ENCODE assay signal across 16 cellular contexts in genomic region chr3:50112462-50112861, GRCh38. TPM values are rescaled to one million over a fixed set of nuclear protein-coding genes. Genes with fewer than 3 reads are reported as not detected.
DNase-seq lines count a peak whose midpoint lies in the region; ATAC-seq and TF ChIP-seq lines count a peak whose summit lies in the region.
"Had no signal": no experiment of that assay in that cellular context is flagged by ENCODE, and none has a peak within 500 bp of the region (broad histone marks: within the 10 kb centered on the region; RNA-seq: fewer than 3 reads in every experiment).

No MANE protein-coding gene starts in this region.

- H3K27ac Mint-ChIP-seq in activated CD8-positive, alpha-beta memory T cell treated with anti-CD3 and anti-CD28 coated beads, Interleukin-2, amount 10 ng/mL, durations not matched to agents 7 days and 5 days = peak overlapping the region; percentile 19
- H3K27ac Mint-ChIP-seq: activated CD8-positive, alpha-beta T cell treated with anti-CD3 and anti-CD28 coated beads for 36 hours; type B pancreatic cell had no signal

- peaks cover 74% of the 10 kb centered on the region for H3K36me3 Mint-ChIP-seq in activated CD8-positive, alpha-beta memory T cell treated with anti-CD3 and anti-CD28 coated beads, Interleukin-2, amount 10 ng/mL, durations not matched to agents 7 days and 5 days

- H3K4me1 Mint-ChIP-seq in activated CD8-positive, alpha-beta memory T cell treated with anti-CD3 and anti-CD28 coated beads, Interleukin-2, amount 10 ng/mL, durations not matched to agents 7 days and 5 days = peaks cover 3% of the 10 kb centered on the region

- no peaks in the 10 kb centered on the region for H3K9me3 ChIP-seq in heart left ventricle
- H3K9me3 ChIP-seq in psoas muscle = no peaks in the 10 kb centered on the region
- no peaks in the 10 kb centered on the region for H3K9me3 ChIP-seq in aorta (ENCODE audit: control insufficient read depth, low read length)

- TF ChIP-seq POLR2A in heart left ventricle (IDR thresholded peaks at IDR 0.05) = no peak

- H3K36me3 ChIP-seq in heart left ventricle = peaks cover 14 to 100% (median 100%) of the 10 kb centered on the region in 9 donors
- peaks cover 33 to 100% of the 10 kb centered on the region in 2 donors for H3K36me3 ChIP-seq in psoas muscle (ENCODE audit: insufficient read depth in 1 of 2, low read depth in 1 of 2)
- H3K36me3 ChIP-seq in aorta (ENCODE audit: control insufficient read depth in 1 of 2, insufficient read depth in 2 of 2, low read length in 1 of 2) = peaks cover 17 to 24% of the 10 kb centered on the region in 2 donors

- H3K27me3 Mint-ChIP-seq in activated CD8-positive, alpha-beta memory T cell treated with anti-CD3 and anti-CD28 coated beads, Interleukin-2, amount 10 ng/mL, durations not matched to agents 7 days and 5 days = no peaks in the 10 kb centered on the region
- H3K27me3 Mint-ChIP-seq: activated CD8-positive, alpha-beta T cell treated with anti-CD3 and anti-CD28 coated beads for 36 hours; type B pancreatic cell had no signal

- ATAC-seq in activated CD8-positive, alpha-beta memory T cell treated with anti-CD3 and anti-CD28 coated beads, Interleukin-2, amount 10 ng/mL, durations not matched to agents 7 days and 5 days = no peak
- ATAC-seq in heart left ventricle (peak; percentile 73 to 79 (median 78)), psoas muscle (peak; percentile 75 to 84 (median 82)), aorta (ENCODE audit: low FRiP score) (no peak)
- ATAC-seq: activated CD8-positive, alpha-beta T cell treated with anti-CD3 and anti-CD28 coated beads for 36 hours had no signal

- TF ChIP-seq CTCF in heart left ventricle (IDR thresholded peaks at IDR 0.05) (no peak), psoas muscle (IDR thresholded peaks at IDR 0.05) (no peak)

- H3K4me3 Mint-ChIP-seq in activated CD8-positive, alpha-beta memory T cell treated with anti-CD3 and anti-CD28 coated beads, Interleukin-2, amount 10 ng/mL, durations not matched to agents 7 days and 5 days = no peak overlapping the region
- H3K4me3 Mint-ChIP-seq: activated CD8-positive, alpha-beta T cell treated with anti-CD3 and anti-CD28 coated beads for 36 hours; type B pancreatic cell had no signal

- WGBS in heart left ventricle, 4 donors = 74 to 89% (median 88%) methylated on average over 3 of the region's 3 CpGs
- 32 to 45% (median 39%) methylated on average over 3 of the region's 3 CpGs for WGBS in psoas muscle, 3 donors
- WGBS in aorta, 2 donors = 83 to 89% methylated on average over 2 to 3 of the region's 3 CpGs

- no peaks in the 10 kb centered on the region for H3K27me3 ChIP-seq in heart left ventricle
- no peaks in the 10 kb centered on the region for H3K27me3 ChIP-seq in psoas muscle (ENCODE audit: insufficient read depth in 3 of 3, low read length in 2 of 3)
- no peaks in the 10 kb centered on the region for H3K27me3 ChIP-seq in aorta (ENCODE audit: control insufficient read depth in 1 of 2, insufficient read depth in 2 of 2, low read length in 1 of 2)

- DNase-seq in activated CD8-positive, alpha-beta memory T cell treated with anti-CD3 and anti-CD28 coated beads, Interleukin-2, amount 10 ng/mL, durations not matched to agents 7 days and 5 days = no peak
- DNase-seq in activated CD8-positive, alpha-beta memory T cell treated with anti-CD3 and anti-CD28 coated beads for 24 hours = no peak
- peak; percentile 58 for DNase-seq in NCI-H2196 (lab: John Stamatoyannopoulos, UW; ENCODE audit: unreplicated experiment)
- DNase-seq in heart left ventricle = no peak
- DNase-seq in psoas muscle = no peak
- DNase-seq in activated gamma-delta T cell treated with Interleukin-2 at 50 U/mL for 16 hours = no peak
- DNase-seq in HuH-7.5 (ENCODE audit: low spot score) = no peak
- no peak for DNase-seq in aorta
- DNase-seq: activated CD8-positive, alpha-beta T cell treated with anti-CD3 and anti-CD28 coated beads for 36 hours; activated naive CD4-positive, alpha-beta T cell; DMS79; effector memory CD4-positive, alpha-beta T cell; foreskin fibroblast; NCI-H774; stimulated activated CD4-positive, alpha-beta T cell treated with anti-CD3 and anti-CD28 coated beads, Interleukin-2, amount 100 ng/mL, for 48 hours had no signal

- H3K4me1 ChIP-seq in heart left ventricle (peaks cover 0 to 16% (median 0%) of the 10 kb centered on the region in 12 donors), psoas muscle (peaks cover 30% of the 10 kb centered on the region), aorta (ENCODE audit: control insufficient read depth in 1 of 2, insufficient read depth in 2 of 2, low read length in 2 of 2) (no peaks in the 10 kb centered on the region)

- intact Hi-C loops in heart left ventricle (cut with DNase I) = no loop called here
- intact Hi-C loops in psoas muscle (cut with DNase I) = no loop called here
- intact Hi-C loops in aorta (cut with DNase I) = no loop called here

- CTCF ChIA-PET in activated CD8-positive, alpha-beta memory T cell treated with anti-CD3 and anti-CD28 coated beads, Interleukin-2, amount 10 ng/mL, durations not matched to agents 7 days and 5 days (lab: Charles Lee) = interaction anchor here (1.0 kb wide), 2 partner anchors 10 to 42 kb away, joined by 3 read pairs; no protein-coding TSS in a partner anchor

- H3K27ac ChIP-seq in heart left ventricle (peak overlapping the region in 1 of 12 donors; percentile 14), psoas muscle (peak overlapping the region; percentile 77), aorta (ENCODE audit: low read depth in 1 of 2, low read length in 2 of 2) (no peak overlapping the region)

- no peak overlapping the region for H3K4me3 ChIP-seq in heart left ventricle
- no peak overlapping the region for H3K4me3 ChIP-seq in psoas muscle
- H3K4me3 ChIP-seq in aorta (ENCODE audit: low read length in 2 of 2) = no peak overlapping the region

- H3K9me3 Mint-ChIP-seq in activated CD8-positive, alpha-beta memory T cell treated with anti-CD3 and anti-CD28 coated beads, Interleukin-2, amount 10 ng/mL, durations not matched to agents 7 days and 5 days (ENCODE audit: low read depth) = no peaks in the 10 kb centered on the region
- H3K9me3 Mint-ChIP-seq: activated CD8-positive, alpha-beta T cell treated with anti-CD3 and anti-CD28 coated beads for 36 hours; type B pancreatic cell had no signal

RNA-seq across cellular contexts. Expression of gene RBM5, which starts 23.7 kb away (rescaled TPM):
- 100 to 1,000 TPM; 176 to 202 TPM for total RNA-seq in activated CD8-positive, alpha-beta memory T cell treated with anti-CD3 and anti-CD28 coated beads, Interleukin-2, amount 10 ng/mL, durations not matched to agents 7 days and 5 days
- total RNA-seq in heart left ventricle (10 to 100 TPM; 37.4 to 77.3 (median 55.8) TPM), psoas muscle (10 to 100 TPM; 35.6 to 61.4 (median 55.2) TPM), aorta (100 to 1,000 TPM; 151 to 222 TPM)
- polyA plus RNA-seq in heart left ventricle (10 to 100 TPM; 32.5 to 50.2 TPM), psoas muscle (10 to 100 TPM; 30.7 to 35.0 (median 31.1) TPM), aorta (100 to 1,000 TPM in 1 of 2 donors, 10 to 100 TPM in 1; 21.0 to 164 TPM)

RNA-seq across cellular contexts. Expression of gene SEMA3F, which starts 42.7 kb away (rescaled TPM):
- total RNA-seq in activated CD8-positive, alpha-beta memory T cell treated with anti-CD3 and anti-CD28 coated beads, Interleukin-2, amount 10 ng/mL, durations not matched to agents 7 days and 5 days = under 1 TPM; 0.07 to 0.09 TPM
- total RNA-seq in heart left ventricle = 10 to 100 TPM in 6 of 9 donors, 1 to 10 TPM in 3; 6.1 to 94.1 (median 11.3) TPM
- 10 to 100 TPM in 1 of 2 donors, 1 to 10 TPM in 1; 9.3 to 23.9 TPM for polyA plus RNA-seq in heart left ventricle
- total RNA-seq in psoas muscle = 10 to 100 TPM in 3 of 4 donors, 1 to 10 TPM in 1; 7.0 to 13.7 (median 12.3) TPM
- polyA plus RNA-seq in psoas muscle = 1 to 10 TPM; 4.7 to 7.6 (median 6.8) TPM
- 10 to 100 TPM; 39.2 to 40.3 TPM for total RNA-seq in aorta
- 10 to 100 TPM; 10.3 to 17.4 TPM for polyA plus RNA-seq in aorta

Comparison
In these comparisons a context has a peak if more than half of its experiments do, and no peak if none do; other contexts are left out.
1. ATAC-seq: peak in heart left ventricle (4 of 4) and psoas muscle (4 of 4); none in activated CD8-positive, alpha-beta memory T cell treated with anti-CD3 and anti-CD28 coated beads, Interleukin-2, amount 10 ng/mL, durations not matched to agents 7 days and 5 days (single experiment) and aorta (single experiment).
2. RNA of gene SEMA3F, which starts 42.7 kb away (total RNA-seq): 39.2 to 40.3 TPM in aorta, 7.0 to 13.7 TPM in psoas muscle and 6.1 to 94.1 TPM in heart left ventricle; 0.07 to 0.09 TPM in activated CD8-positive, alpha-beta memory T cell treated with anti-CD3 and anti-CD28 coated beads, Interleukin-2, amount 10 ng/mL, durations not matched to agents 7 days and 5 days; every median in the first group is over 4 times any median in the second.